In genomic region chr12:53452159-53453077, GRCh38 we compare ENCODE assay signal across 8 cellular contexts. TPM values are rescaled to one million over a fixed set of nuclear protein-coding genes. Genes with fewer than 3 reads are reported as not detected.
A peak's percentile ranks its signal among the peaks of the same experiment; 100 is the strongest.
DNase-seq lines count a peak whose midpoint lies in the region; ATAC-seq and TF ChIP-seq lines count a peak whose summit lies in the region.

No MANE protein-coding gene starts in this region.

- peak overlapping the region; percentile 74 to 99 (median 96) for H3K27ac ChIP-seq in dorsolateral prefrontal cortex

- DNase-seq in DMS53 treated with DMSO at 0.1 percent for 48 hours (lab: John Stamatoyannopoulos, UW; ENCODE audit: unreplicated experiment) (peak; percentile 27), NCI-H510A treated with DMSO at 0.1 percent for 48 hours (lab: John Stamatoyannopoulos, UW) (peak; percentile 61), dorsolateral prefrontal cortex (peak; percentile 78 to 87 (median 85)), lower leg skin (ENCODE audit: low spot score in 2 of 2) (peak; percentile 78 to 95)
- DNase-seq in activated CD4-positive, alpha-beta memory T cell treated with anti-CD3 and anti-CD28 coated beads, Interleukin-2, amount 10 ng/mL, durations not matched to agents 7 days and 5 days: peak; percentile 76
- peak; percentile 74 for DNase-seq in stimulated activated CD4-positive, alpha-beta T cell treated with anti-CD3 and anti-CD28 coated beads, Interleukin-4, amount 100 ng/mL, for 1 hour

- no peak for TF ChIP-seq POLR2A in lower leg skin (IDR thresholded peaks at IDR 0.05)

- TF ChIP-seq CTCF in dorsolateral prefrontal cortex (IDR thresholded peaks at IDR 0.05 in 54 of 56, conservative IDR thresholded peaks at IDR 0.05 in 2 of 56; ENCODE audit: low read depth in 1 of 56, partially characterized antibody in 56 of 56): peak; percentile 29 to 81 (median 62)
- no peak for TF ChIP-seq CTCF in lower leg skin (IDR thresholded peaks at IDR 0.05)

- H3K4me1 Mint-ChIP-seq in activated CD4-positive, alpha-beta memory T cell treated with anti-CD3 and anti-CD28 coated beads, Interleukin-2, amount 10 ng/mL, durations not matched to agents 7 days and 5 days: peaks cover 44% of the 10 kb centered on the region

- peaks cover 54% of the 10 kb centered on the region for H3K36me3 Mint-ChIP-seq in activated CD4-positive, alpha-beta memory T cell treated with anti-CD3 and anti-CD28 coated beads, Interleukin-2, amount 10 ng/mL, durations not matched to agents 7 days and 5 days (ENCODE audit: low read depth)

- ATAC-seq in HG02981 (IDR thresholded peaks at IDR 0.05; ENCODE audit: unreplicated experiment) (peak; percentile 26), GM19455 (IDR thresholded peaks at IDR 0.05; ENCODE audit: unreplicated experiment) (no peak)

- no peaks in the 10 kb centered on the region for H3K9me3 Mint-ChIP-seq in activated CD4-positive, alpha-beta memory T cell treated with anti-CD3 and anti-CD28 coated beads, Interleukin-2, amount 10 ng/mL, durations not matched to agents 7 days and 5 days

- WGBS in lower leg skin, 2 donors: 1% methylated on average over 36 to 55 of the region's 82 CpGs

- no peaks in the 10 kb centered on the region for H3K27me3 Mint-ChIP-seq in activated CD4-positive, alpha-beta memory T cell treated with anti-CD3 and anti-CD28 coated beads, Interleukin-2, amount 10 ng/mL, durations not matched to agents 7 days and 5 days

- H3K4me3 Mint-ChIP-seq in activated CD4-positive, alpha-beta memory T cell treated with anti-CD3 and anti-CD28 coated beads, Interleukin-2, amount 10 ng/mL, durations not matched to agents 7 days and 5 days: peak overlapping the region; percentile 100

- CTCF ChIA-PET in activated CD4-positive, alpha-beta memory T cell treated with anti-CD3 and anti-CD28 coated beads, Interleukin-2, amount 10 ng/mL, durations not matched to agents 7 days and 5 days (lab: Charles Lee): interaction anchor here (0.7 to 4.0 kb wide), 7 partner anchors 23 to 107 kb away, joined by 3 to 34 read pairs (median 4); partner anchors contain the start of gene SP1

- H3K4me3 ChIP-seq in dorsolateral prefrontal cortex (peak overlapping the region; percentile 59 to 94 (median 77)), lower leg skin (ENCODE audit: low read depth, poor library complexity, severe bottlenecking) (peak overlapping the region; percentile 80)

- no peaks in the 10 kb centered on the region for H3K27me3 ChIP-seq in dorsolateral prefrontal cortex

- POLR2A ChIA-PET in activated CD4-positive, alpha-beta memory T cell treated with anti-CD3 and anti-CD28 coated beads, Interleukin-2, amount 10 ng/mL, durations not matched to agents 7 days and 5 days (lab: Charles Lee): interaction anchor here (0.8 to 16.7 kb wide), 7 partner anchors 10 to 73 kb away, joined by 3 to 281 read pairs (median 3); partner anchors contain the start of genes SP1 and TARBP2

- H3K27ac Mint-ChIP-seq in activated CD4-positive, alpha-beta memory T cell treated with anti-CD3 and anti-CD28 coated beads, Interleukin-2, amount 10 ng/mL, durations not matched to agents 7 days and 5 days: peak overlapping the region; percentile 99

- intact Hi-C loops in dorsolateral prefrontal cortex (cut with DNase I) (loop anchor here (1.0 to 2.0 kb wide), 3 partner anchors 40 to 49 kb away; partner anchors contain the start of gene TARBP2 (in 2 of the 2)), lower leg skin (cut with DNase I; ENCODE audit: low total_unique reads) (no loop called here)

RNA-seq across cellular contexts. Expression of gene PCBP2, which starts 0.5 kb away (rescaled TPM):
- total RNA-seq in activated CD4-positive, alpha-beta memory T cell treated with anti-CD3 and anti-CD28 coated beads, Interleukin-2, amount 10 ng/mL, durations not matched to agents 7 days and 5 days: 100 to 1,000 TPM; 738 to 756 TPM
- total RNA-seq in dorsolateral prefrontal cortex: 100 to 1,000 TPM; 394 to 594 (median 494) TPM
- total RNA-seq in lower leg skin: 100 to 1,000 TPM; 343 to 507 (median 389) TPM

RNA-seq across cellular contexts. Expression of gene PRR13, which starts 10.9 kb away (rescaled TPM):
- 100 to 1,000 TPM; 242 to 246 TPM for total RNA-seq in activated CD4-positive, alpha-beta memory T cell treated with anti-CD3 and anti-CD28 coated beads, Interleukin-2, amount 10 ng/mL, durations not matched to agents 7 days and 5 days
- total RNA-seq in dorsolateral prefrontal cortex (100 to 1,000 TPM in 41 of 120 experiments, 10 to 100 TPM in 79; 52.9 to 141 (median 93.1) TPM), lower leg skin (10 to 100 TPM; 33.2 to 62.6 (median 49.9) TPM)

RNA-seq across cellular contexts. Expression of gene AMHR2, which starts 28.8 kb away (rescaled TPM):
- not detected for total RNA-seq in activated CD4-positive, alpha-beta memory T cell treated with anti-CD3 and anti-CD28 coated beads, Interleukin-2, amount 10 ng/mL, durations not matched to agents 7 days and 5 days
- 1 to 10 TPM in 1 of 120 experiments, under 1 TPM in 2, not detected in 117; 0.31 to 1.1 (median 0.55) TPM for total RNA-seq in dorsolateral prefrontal cortex
- under 1 TPM in 1 of 4 donors, not detected in 3; 0.62 TPM for total RNA-seq in lower leg skin

RNA-seq across cellular contexts. Expression of gene MAP3K12, which starts 46.8 kb away (rescaled TPM):
- total RNA-seq in activated CD4-positive, alpha-beta memory T cell treated with anti-CD3 and anti-CD28 coated beads, Interleukin-2, amount 10 ng/mL, durations not matched to agents 7 days and 5 days: 10 to 100 TPM; 24.8 to 25.7 TPM
- total RNA-seq in dorsolateral prefrontal cortex: 100 to 1,000 TPM in 1 of 120 experiments, 10 to 100 TPM in 119; 43.4 to 126 (median 69.4) TPM
- total RNA-seq in lower leg skin: 10 to 100 TPM in 2 of 4 donors, 1 to 10 TPM in 2; 6.4 to 12.8 (median 9.4) TPM

RNA-seq across cellular contexts. Expression of gene TARBP2, which starts 48.7 kb away (rescaled TPM):
- total RNA-seq in activated CD4-positive, alpha-beta memory T cell treated with anti-CD3 and anti-CD28 coated beads, Interleukin-2, amount 10 ng/mL, durations not matched to agents 7 days and 5 days: 10 to 100 TPM; 24.5 to 28.0 TPM
- total RNA-seq in dorsolateral prefrontal cortex (10 to 100 TPM; 10.9 to 29.5 (median 20.9) TPM), lower leg skin (10 to 100 TPM; 25.9 to 34.1 (median 31.0) TPM)

Comparison
In these comparisons a context has a peak if more than half of its experiments do, and no peak if none do; other contexts are left out.
1. DNase-seq: peak in every context shown above with its lines; median percentile 86 in lower leg skin; 85 in dorsolateral prefrontal cortex; 76 in activated CD4-positive, alpha-beta memory T cell treated with anti-CD3 and anti-CD28 coated beads, Interleukin-2, amount 10 ng/mL, durations not matched to agents 7 days and 5 days; 74 in stimulated activated CD4-positive, alpha-beta T cell treated with anti-CD3 and anti-CD28 coated beads, Interleukin-4, amount 100 ng/mL, for 1 hour; 61 in NCI-H510A treated with DMSO at 0.1 percent for 48 hours; 27 in DMS53 treated with DMSO at 0.1 percent for 48 hours.
2. CTCF ChIP-seq: peak in dorsolateral prefrontal cortex (56 of 56); none in lower leg skin (0 of 3).